In genomic region chr20:48538058-48538825, GRCh38 we compare ENCODE assay signal across 10 cellular contexts.
A peak's percentile ranks its signal among the peaks of the same experiment; 100 is the strongest.
DNase-seq lines count a peak whose midpoint lies in the region; ATAC-seq and TF ChIP-seq lines count a peak whose summit lies in the region.
"Had no signal": no experiment of that assay in that cellular context is flagged by ENCODE, and none has a peak within 500 bp of the region (broad histone marks: within the 10 kb centered on the region; RNA-seq: fewer than 3 reads in every experiment).

No MANE protein-coding gene starts in this region.

- H3K79me2 ChIP-seq in HCT116 (ENCODE audit: insufficient read depth, low read length) (no peaks in the 10 kb centered on the region), hepatocyte (no peaks in the 10 kb centered on the region), smooth muscle cell (ENCODE audit: low read depth) (no peaks in the 10 kb centered on the region)

- no peaks in the 10 kb centered on the region for H3F3A ChIP-seq in smooth muscle cell (ENCODE audit: low read depth)

- H3K27ac ChIP-seq in HCT116 (ENCODE audit: low read depth, low read length): no peak overlapping the region
- H3K27ac ChIP-seq in RWPE2 (ENCODE audit: poor library complexity, severe bottlenecking): peak overlapping the region; percentile 89
- no peak overlapping the region for H3K27ac ChIP-seq in hepatocyte
- H3K27ac ChIP-seq in smooth muscle cell (ENCODE audit: low read depth): peak overlapping the region; percentile 2

- no peaks in the 10 kb centered on the region for H3K9me3 ChIP-seq in HCT116 (ENCODE audit: control insufficient read depth in 1 of 2, insufficient read depth in 1 of 2, low read depth in 1 of 2, low read length in 2 of 2)
- H3K9me3 ChIP-seq in RWPE2 (ENCODE audit: severe bottlenecking): no peaks in the 10 kb centered on the region
- H3K9me3 ChIP-seq in hepatocyte (ENCODE audit: low read depth): no peaks in the 10 kb centered on the region
- H3K9me3 ChIP-seq in smooth muscle cell (replicated peaks; ENCODE audit: low read depth): no peaks in the 10 kb centered on the region

- H3K4me2 ChIP-seq in HCT116 (ENCODE audit: low read length) (peak overlapping the region; percentile 57), hepatocyte (peak overlapping the region; percentile 20), smooth muscle cell (no peak overlapping the region)

- H3K4me1 ChIP-seq in HCT116 (ENCODE audit: control insufficient read depth in 1 of 2, insufficient read depth in 2 of 2, low read length in 2 of 2) (peaks cover 10 to 18% of the 10 kb centered on the region in 2 experiments), RWPE2 (ENCODE audit: insufficient read depth, poor library complexity, severe bottlenecking) (peaks cover 19% of the 10 kb centered on the region), hepatocyte (ENCODE audit: insufficient read depth) (peaks cover 9% of the 10 kb centered on the region), smooth muscle cell (ENCODE audit: low read depth) (peaks cover 7% of the 10 kb centered on the region)

- 46% methylated on average over 10 of the region's 10 CpGs for WGBS in hepatocyte (ENCODE audit: low lambda C conversion rate, missing lambda C conversion rate)
- 53% methylated on average over 10 of the region's 10 CpGs for WGBS in smooth muscle cell (ENCODE audit: low lambda C conversion rate)

- no peaks in the 10 kb centered on the region for H3K9me2 ChIP-seq in HCT116 (ENCODE audit: insufficient read depth)
- H3K9me2 ChIP-seq in hepatocyte (replicated peaks; ENCODE audit: insufficient read depth): no peaks in the 10 kb centered on the region

- H3K27me3 Mint-ChIP-seq in activated CD4-positive, alpha-beta T cell treated with anti-CD3 and anti-CD28 coated beads, Interleukin-2, amount 10 ng/mL, durations not matched to agents 7 days and 5 days: peaks cover 9% of the 10 kb centered on the region

- H3K36me3 Mint-ChIP-seq in activated CD4-positive, alpha-beta T cell treated with anti-CD3 and anti-CD28 coated beads, Interleukin-2, amount 10 ng/mL, durations not matched to agents 7 days and 5 days (ENCODE audit: low read depth): no peaks in the 10 kb centered on the region

- POLR2A ChIA-PET in HCT116 (lab: Charles Lee): interaction anchor here (1.7 kb wide), 1 partner anchor 13 kb away, joined by 3 read pairs; no protein-coding TSS in a partner anchor
- POLR2A ChIA-PET in activated CD4-positive, alpha-beta T cell treated with anti-CD3 and anti-CD28 coated beads, Interleukin-2, amount 10 ng/mL, durations not matched to agents 7 days and 5 days (lab: Charles Lee): no interaction called here

- H3K9ac ChIP-seq in HCT116 (ENCODE audit: low read length) (no peak overlapping the region), smooth muscle cell (ENCODE audit: low read depth) (no peak overlapping the region)

- H3K4me3 ChIP-seq in HCT116 (replicated peaks in 1 of 2; ENCODE audit: low read depth in 1 of 2, low read length in 2 of 2): peak overlapping the region in 1 of 2 experiments; percentile 12; a peak in 1 of 4 replicates
- no peak overlapping the region for H3K4me3 ChIP-seq in RWPE2 (ENCODE audit: severe bottlenecking)
- no peak overlapping the region for H3K4me3 ChIP-seq in hepatocyte
- no peak overlapping the region for H3K4me3 ChIP-seq in smooth muscle cell

- no TSS peak for BruUV-seq in HCT116 (replicated peaks; lab: Mats Ljungman, UMichigan)

- no peak overlapping the region for H3K27ac Mint-ChIP-seq in activated CD4-positive, alpha-beta T cell treated with anti-CD3 and anti-CD28 coated beads, Interleukin-2, amount 10 ng/mL, durations not matched to agents 7 days and 5 days

- RAD21 ChIA-PET in HCT116 (lab: Charles Lee; ENCODE audit: low non-redundant PET in 1 of 2, low total read pairs in 2 of 2, uncharacterized antibody in 2 of 2, unreplicated experiment in 2 of 2): no interaction called here

- intact Hi-C loops in HCT116 (cut with micrococcal nuclease): no loop called here

- DNase-seq in HCT116 (ENCODE audit: low read depth, low spot score) (peak; percentile 6), RWPE2 (ENCODE audit: low spot score) (peak; percentile 100), hepatocyte (ENCODE audit: low spot score) (peak; percentile 65), smooth muscle cell (lab: John Stamatoyannopoulos, UW; ENCODE audit: unreplicated experiment) (no peak), NCI-H345 (lab: John Stamatoyannopoulos, UW) (no peak), NCI-H510A (lab: John Stamatoyannopoulos, UW) (no peak)
- no peak for DNase-seq in activated CD4-positive, alpha-beta T cell treated with anti-CD3 and anti-CD28 coated beads, Interleukin-2, amount 10 ng/mL, durations not matched to agents 7 days and 5 days
- DNase-seq: activated CD8-positive, alpha-beta memory T cell treated with anti-CD3 and anti-CD28 coated beads, Interleukin-2, amount 50 U/mL, for 4 hours; cerebellar nuclear complex; NCI-H187 had no signal

- H3K4me3 Mint-ChIP-seq in activated CD4-positive, alpha-beta T cell treated with anti-CD3 and anti-CD28 coated beads, Interleukin-2, amount 10 ng/mL, durations not matched to agents 7 days and 5 days: no peak overlapping the region

- H2AFZ ChIP-seq in HCT116 (ENCODE audit: low read depth, low read length, poor library complexity, severe bottlenecking) (no peak overlapping the region), hepatocyte (no peak overlapping the region), smooth muscle cell (ENCODE audit: low read depth) (no peak overlapping the region)

- TF ChIP-seq CTCF in HCT116 (IDR thresholded peaks at IDR 0.05 in 2 of 3, conservative IDR thresholded peaks at IDR 0.05 in 1 of 3; ENCODE audit: borderline replicate concordance in 1 of 3, insufficient read depth in 1 of 3, low read depth in 2 of 3, low read length in 2 of 3) (no peak), RWPE2 (IDR thresholded peaks at IDR 0.05; ENCODE audit: poor library complexity, severe bottlenecking) (no peak), hepatocyte (IDR thresholded peaks at IDR 0.05; ENCODE audit: poor library complexity) (no peak), smooth muscle cell (IDR thresholded peaks at IDR 0.05; ENCODE audit: borderline replicate concordance, insufficient read depth, poor library complexity, severe bottlenecking) (no peak)

- H3K36me3 ChIP-seq in HCT116 (ENCODE audit: control insufficient read depth in 1 of 2, insufficient read depth in 2 of 2, low read length in 2 of 2) (no peaks in the 10 kb centered on the region), RWPE2 (ENCODE audit: low read depth) (no peaks in the 10 kb centered on the region), hepatocyte (replicated peaks; ENCODE audit: insufficient read depth, low read depth) (no peaks in the 10 kb centered on the region), smooth muscle cell (ENCODE audit: low read depth) (no peaks in the 10 kb centered on the region)

- H4K20me1 ChIP-seq in HCT116 (ENCODE audit: insufficient read depth) (no peaks in the 10 kb centered on the region), hepatocyte (ENCODE audit: insufficient read depth, poor library complexity, severe bottlenecking) (no peaks in the 10 kb centered on the region), smooth muscle cell (ENCODE audit: low read depth) (no peaks in the 10 kb centered on the region)

- no peaks in the 10 kb centered on the region for H3K9me3 Mint-ChIP-seq in activated CD4-positive, alpha-beta T cell treated with anti-CD3 and anti-CD28 coated beads, Interleukin-2, amount 10 ng/mL, durations not matched to agents 7 days and 5 days

- CTCF ChIA-PET in HCT116 (lab: Charles Lee): interaction anchor here (1.5 kb wide), 1 partner anchor 82 kb away, joined by 5 read pairs; no protein-coding TSS in a partner anchor
- CTCF ChIA-PET in activated CD4-positive, alpha-beta T cell treated with anti-CD3 and anti-CD28 coated beads, Interleukin-2, amount 10 ng/mL, durations not matched to agents 7 days and 5 days (lab: Charles Lee): interaction anchor here (0.6 to 0.9 kb wide), 2 partner anchors 8 to 551 kb away, joined by 3 to 5 read pairs; no protein-coding TSS in a partner anchor

- H3K27me3 ChIP-seq in HCT116 (ENCODE audit: insufficient read depth, low read length) (peaks cover 6% of the 10 kb centered on the region; the same call in 1 of the 2 replicates), RWPE2 (ENCODE audit: insufficient read depth, poor library complexity, severe bottlenecking) (no peaks in the 10 kb centered on the region), hepatocyte (no peaks in the 10 kb centered on the region), smooth muscle cell (ENCODE audit: low read depth) (peaks cover 9% of the 10 kb centered on the region)

- no peak for TF ChIP-seq RAD21 in HCT116 (IDR thresholded peaks at IDR 0.05; ENCODE audit: low read depth)

- no peak for TF ChIP-seq POLR2A in HCT116 (IDR thresholded peaks at IDR 0.05; ENCODE audit: borderline replicate concordance, extremely low read depth, insufficient read depth, insufficient read length)

- no peaks in the 10 kb centered on the region for H3K4me1 Mint-ChIP-seq in activated CD4-positive, alpha-beta T cell treated with anti-CD3 and anti-CD28 coated beads, Interleukin-2, amount 10 ng/mL, durations not matched to agents 7 days and 5 days

- ATAC-seq in HCT116 (peak; percentile 82), RWPE2 (ENCODE audit: low read depth) (peak; percentile 95)

TF ChIP-seq in HCT116, 20 proteins besides CTCF, POLR2A, EP300 and RAD21 (continues in another document):
- TF ChIP-seq ZFX (IDR thresholded peaks at IDR 0.05): no peak
- no peak for TF ChIP-seq ELF1 (IDR thresholded peaks at IDR 0.05; ENCODE audit: borderline replicate concordance, low read depth)
- no peak for TF ChIP-seq REST (IDR thresholded peaks at IDR 0.05; ENCODE audit: low read depth)

Comparison
In these comparisons a context has a peak if more than half of its experiments do, and no peak if none do; other contexts are left out.
1. DNase-seq: peak in HCT116 (single experiment), RWPE2 (single experiment) and hepatocyte (single experiment); none in smooth muscle cell (single experiment), NCI-H345 (single experiment), activated CD4-positive, alpha-beta T cell treated with anti-CD3 and anti-CD28 coated beads, Interleukin-2, amount 10 ng/mL, durations not matched to agents 7 days and 5 days (single experiment) and NCI-H510A (single experiment).
2. H3K27ac ChIP-seq: peak in RWPE2 (single experiment) and smooth muscle cell (single experiment); none in HCT116 (single experiment) and hepatocyte (single experiment).